12 cellular contexts compared by ENCODE assay signal in the genomic region with DNA sequence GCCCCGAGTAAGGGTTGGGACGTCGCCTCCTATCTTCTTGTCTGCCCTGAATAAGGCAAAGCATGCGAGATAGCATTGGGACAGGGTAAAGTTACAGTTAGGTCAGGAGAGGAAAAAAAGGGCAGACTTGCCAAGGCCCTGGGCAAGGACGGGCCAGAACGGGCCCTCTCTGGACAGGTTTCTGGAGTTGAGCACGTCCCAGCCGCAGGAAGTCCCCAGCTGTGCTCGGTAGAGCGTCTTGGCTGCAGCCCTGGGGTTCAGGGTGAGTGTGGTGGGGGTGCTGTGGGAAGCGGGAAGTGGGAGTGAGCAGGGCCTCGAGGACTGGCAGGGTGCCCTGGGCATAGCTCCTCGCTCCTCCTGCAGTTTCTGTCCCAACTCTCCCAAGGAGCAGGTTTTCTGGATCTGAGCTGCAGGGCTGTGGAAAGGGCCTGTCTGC. TPM values are rescaled to one million over a fixed set of nuclear protein-coding genes. Genes with fewer than 3 reads are reported as not detected.
A peak's percentile ranks its signal among the peaks of the same experiment; 100 is the strongest.
DNase-seq lines count a peak whose midpoint lies in the region; ATAC-seq and TF ChIP-seq lines count a peak whose summit lies in the region.
"Had no signal": no experiment of that assay in that cellular context is flagged by ENCODE, and none has a peak within 500 bp of the region (broad histone marks: within the 10 kb centered on the region; RNA-seq: fewer than 3 reads in every experiment).

No MANE protein-coding gene starts in this region.

- H3K27ac Mint-ChIP-seq in neural crest cell (ENCODE audit: unreplicated experiment) = peak overlapping the region; percentile 79
- H3K27ac Mint-ChIP-seq: CD8-positive, alpha-beta memory T cell had no signal

- H3K27ac ChIP-seq in upper lobe of left lung = peak overlapping the region in 3 of 4 donors; percentile 25 to 51 (median 48)

- ATAC-seq in Right ventricle myocardium superior (ENCODE audit: poor library complexity) (peak; percentile 66), upper lobe of left lung (ENCODE audit: low FRiP score in 2 of 2) (peak in 1 of 2 donors; percentile 2), GM18861 (IDR thresholded peaks at IDR 0.05; ENCODE audit: unreplicated experiment) (no peak), HG02840 (IDR thresholded peaks at IDR 0.05; ENCODE audit: low FRiP score, unreplicated experiment) (no peak)
- ATAC-seq: activated CD4-positive, CD25-positive, alpha-beta regulatory T cell treated with anti-CD3 and anti-CD28 coated beads, Interleukin-2, amount 50 U/mL, for 24 hours; SK-N-SH treated with all-trans-retinoic acid at 6 μM for 48 hours had no signal

- H3K4me1 Mint-ChIP-seq in neural crest cell = peaks cover 14% of the 10 kb centered on the region

- no peaks in the 10 kb centered on the region for H3K36me3 ChIP-seq in upper lobe of left lung

- H3K4me1 ChIP-seq in upper lobe of left lung = peaks cover 2 to 14% (median 7%) of the 10 kb centered on the region in 4 donors

- WGBS in upper lobe of left lung, 2 donors = 53 to 56% methylated on average over 13 of the region's 13 CpGs

- H3K27me3 Mint-ChIP-seq in neural crest cell (ENCODE audit: low read depth) = no peaks in the 10 kb centered on the region

- H3K27me3 ChIP-seq in upper lobe of left lung = no peaks in the 10 kb centered on the region

- no peaks in the 10 kb centered on the region for H3K9me3 ChIP-seq in upper lobe of left lung

- intact Hi-C loops in Right ventricle myocardium superior (cut with DNase I) = no loop called here

- peak; percentile 26 for DNase-seq in astrocyte of the cerebellum (ENCODE audit: low read depth)
- peak; percentile 89 for DNase-seq in Right ventricle myocardium superior
- DNase-seq in neural crest cell (ENCODE audit: low read depth, low spot score) = no peak
- DNase-seq in upper lobe of left lung = peak in 1 of 2 donors; percentile 63
- no peak for DNase-seq in G401 (ENCODE audit: low spot score)
- DNase-seq: amniotic stem cell; CD8-positive, alpha-beta memory T cell; MV-4-11 had no signal

- no peak for TF ChIP-seq EP300 in upper lobe of left lung (IDR thresholded peaks at IDR 0.05)

- no peak for TF ChIP-seq CTCF in astrocyte of the cerebellum (IDR thresholded peaks at IDR 0.05; ENCODE audit: low read depth, low read length, missing control alignments)
- no peak for TF ChIP-seq CTCF in neural crest cell (conservative IDR thresholded peaks at IDR 0.05)
- no peak for TF ChIP-seq CTCF in upper lobe of left lung (IDR thresholded peaks at IDR 0.05)

- H3K36me3 Mint-ChIP-seq in neural crest cell (ENCODE audit: low read depth) = no peaks in the 10 kb centered on the region
- H3K36me3 Mint-ChIP-seq: CD8-positive, alpha-beta memory T cell had no signal

- peak overlapping the region; percentile 49 for H3K4me3 Mint-ChIP-seq in neural crest cell
- H3K4me3 Mint-ChIP-seq: CD8-positive, alpha-beta memory T cell had no signal

- no peak overlapping the region for H3K4me3 ChIP-seq in astrocyte of the cerebellum (ENCODE audit: low read depth, low read length)
- no peak overlapping the region for H3K4me3 ChIP-seq in upper lobe of left lung

- H3K9me3 Mint-ChIP-seq in neural crest cell = no peaks in the 10 kb centered on the region
- H3K9me3 Mint-ChIP-seq: CD8-positive, alpha-beta memory T cell had no signal

- in situ Hi-C loops in astrocyte of the cerebellum (cut with HindIII; ENCODE audit: low sequenced_read_pairs) = loop anchor here (25.0 kb wide), 1 partner anchor 170 kb away; no protein-coding TSS in a partner anchor
- in situ Hi-C loops in G401 (cut with HindIII; ENCODE audit: low sequenced_read_pairs) = no loop called here

- no peak for TF ChIP-seq POLR2A in upper lobe of left lung (IDR thresholded peaks at IDR 0.05)

RNA-seq across cellular contexts. Expression of a gene that starts 5.4 kb away (rescaled TPM):
- total RNA-seq in Right ventricle myocardium superior = 16.8 TPM
- total RNA-seq in neural crest cell = 13.9 and 14.1 TPM in 2 replicates
- total RNA-seq in upper lobe of left lung = 10 to 100 TPM in 2 of 6 donors, 1 to 10 TPM in 4; 3.4 to 29.3 (median 7.3) TPM
- 31.0 and 33.7 TPM in 2 replicates for total RNA-seq in G401 (2014; rRNA removed; shearing (Covaris generic))

RNA-seq across cellular contexts. Expression of a gene that starts 35.9 kb away (rescaled TPM):
- 205 TPM for total RNA-seq in Right ventricle myocardium superior
- 92.9 and 97.4 TPM in 2 replicates for total RNA-seq in neural crest cell
- 10 to 100 TPM; 81.0 to 95.3 (median 83.1) TPM for total RNA-seq in upper lobe of left lung
- 93.5 and 101 TPM in 2 replicates for total RNA-seq in G401 (2014; rRNA removed; shearing (Covaris generic))

RNA-seq across cellular contexts. Expression of a gene that starts 37.7 kb away (rescaled TPM):
- 5.1 TPM for total RNA-seq in Right ventricle myocardium superior
- total RNA-seq in neural crest cell = 2.9 and 3.9 TPM in 2 replicates
- total RNA-seq in upper lobe of left lung = 10 to 100 TPM in 2 of 6 donors, 1 to 10 TPM in 3, under 1 TPM in 1; 0.89 to 21.3 (median 5.0) TPM
- total RNA-seq in G401 (2014; rRNA removed; shearing (Covaris generic)) = 1.8 and 3.9 TPM in 2 replicates

RNA-seq across cellular contexts. Expression of a gene that starts 41.7 kb away (rescaled TPM):
- total RNA-seq in Right ventricle myocardium superior = not detected
- total RNA-seq in neural crest cell = not detected in 2 replicates
- total RNA-seq in upper lobe of left lung = under 1 TPM in 2 of 6 donors, not detected in 4; 0.07 to 0.11 TPM
- total RNA-seq in G401 (2014; rRNA removed; shearing (Covaris generic)) = not detected in 2 replicates

Comparison
In these comparisons a context has a peak if more than half of its experiments do, and no peak if none do; other contexts are left out.
1. DNase-seq: peak in astrocyte of the cerebellum (single experiment) and Right ventricle myocardium superior (single experiment); none in neural crest cell (single experiment) and G401 (single experiment).